32 cellular contexts compared by ENCODE assay signal in the genomic region with DNA sequence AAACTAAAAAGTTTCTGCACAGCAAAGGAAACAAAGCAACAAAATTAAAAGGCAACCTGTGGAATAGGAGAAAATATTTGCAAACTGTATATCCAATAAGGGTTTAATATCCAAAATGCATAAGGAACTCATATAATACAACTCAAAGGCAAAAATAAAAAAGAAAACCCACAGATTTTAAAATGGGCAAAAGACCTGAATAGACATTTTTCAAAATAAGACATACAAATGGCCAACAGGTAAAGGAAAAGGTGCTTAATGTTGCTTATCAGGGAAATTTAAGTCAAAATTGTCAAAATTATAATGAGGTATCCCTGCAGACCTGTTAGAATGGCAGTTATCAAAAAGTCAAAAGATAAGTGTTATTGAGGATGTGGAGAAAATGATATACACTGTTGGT.
"Had no signal": no experiment of that assay in that cellular context is flagged by ENCODE, and none has a peak within 500 bp of the region (broad histone marks: within the 10 kb centered on the region; RNA-seq: fewer than 3 reads in every experiment).

No MANE protein-coding gene starts in this region.

- ATAC-seq: activated CD8-positive, alpha-beta T cell treated with anti-CD3 and anti-CD28 coated beads, Interleukin-2, amount 10 ng/mL, durations not matched to agents 7 days and 5 days; gastrocnemius medialis; heart left ventricle; T-cell had no signal

- H3K27ac Mint-ChIP-seq: activated CD4-positive, alpha-beta T cell treated with anti-CD3 and anti-CD28 coated beads for 36 hours; activated CD8-positive, alpha-beta memory T cell treated with anti-CD3 and anti-CD28 coated beads, Interleukin-2, amount 10 ng/mL, durations not matched to agents 7 days and 5 days; activated CD8-positive, alpha-beta T cell treated with anti-CD3 and anti-CD28 coated beads, Interleukin-2, amount 10 ng/mL, durations not matched to agents 7 days and 5 days; activated naive CD8-positive, alpha-beta T cell treated with anti-CD3 and anti-CD28 coated beads, Interleukin-2, amount 10 ng/mL, durations not matched to agents 7 days and 5 days; dendritic cell treated with granulocyte-macrophage colony-stimulating factor and Interleukin-4, amounts not matched to agents 40 ng/mL and 50 ng/mL, for 4 days had no signal

- DNase-seq: activated CD4-positive, alpha-beta memory T cell treated with anti-CD3 and anti-CD28 coated beads for 36 hours; activated CD4-positive, alpha-beta T cell treated with anti-CD3 and anti-CD28 coated beads for 36 hours; activated CD4-positive, alpha-beta T cell treated with anti-CD3 and anti-CD28 coated beads, Interleukin-2, amount 10 ng/mL, durations not matched to agents 24 days and 14 days; activated CD4-positive, CD25-positive, alpha-beta regulatory T cell; activated CD4-positive, CD25-positive, alpha-beta regulatory T cell treated with anti-CD3 and anti-CD28 coated beads, Interleukin-2, amount 50 U/mL, for 72 hours; activated CD8-positive, alpha-beta memory T cell treated with anti-CD3 and anti-CD28 coated beads, Interleukin-2, amount 10 ng/mL, durations not matched to agents 7 days and 5 days; activated CD8-positive, alpha-beta memory T cell treated with anti-CD3 and anti-CD28 coated beads, Interleukin-2, amount 50 U/mL, for 4 hours; activated CD8-positive, alpha-beta T cell treated with anti-CD3 and anti-CD28 coated beads, Interleukin-2, amount 10 ng/mL, durations not matched to agents 7 days and 5 days; activated gamma-delta T cell; activated naive CD4-positive, alpha-beta T cell treated with anti-CD3 and anti-CD28 coated beads, Interleukin-2, amount 50 U/mL, for 16 hours; activated naive CD4-positive, alpha-beta T cell treated with Interleukin-2 at 50 U/mL for 16 hours; activated naive CD8-positive, alpha-beta T cell treated with anti-CD3 and anti-CD28 coated beads, Interleukin-2, amount 10 ng/mL, durations not matched to agents 7 days and 5 days; activated T-cell treated with anti-CD3 and anti-CD28 coated beads, Interleukin-2, amount 50 U/mL, for 1 hour; amniotic stem cell; anterior cingulate cortex; brain microvascular endothelial cell; dorsolateral prefrontal cortex; effector memory CD4-positive, alpha-beta T cell; erythroblast; foreskin keratinocyte; gastrocnemius medialis; glutamatergic neuron; heart left ventricle; SW 1271; T-cell; T-helper 2 cell had no signal

- H3K27me3 ChIP-seq: brain microvascular endothelial cell, dorsolateral prefrontal cortex, esophagus muscularis mucosa, foreskin keratinocyte, gastrocnemius medialis, heart left ventricle had no signal

- H3K9me3 ChIP-seq: gastrocnemius medialis had no signal

- H3K4me3 ChIP-seq: coronary artery, dorsolateral prefrontal cortex, esophagus muscularis mucosa, gastrocnemius medialis, heart left ventricle had no signal

- H3K4me3 Mint-ChIP-seq: activated CD4-positive, alpha-beta memory T cell treated with anti-CD3 and anti-CD28 coated beads for 36 hours; activated CD4-positive, alpha-beta T cell treated with anti-CD3 and anti-CD28 coated beads for 36 hours; activated CD4-positive, alpha-beta T cell treated with anti-CD3 and anti-CD28 coated beads, Interleukin-2, amount 10 ng/mL, durations not matched to agents 24 days and 14 days; activated CD8-positive, alpha-beta memory T cell treated with anti-CD3 and anti-CD28 coated beads, Interleukin-2, amount 10 ng/mL, durations not matched to agents 7 days and 5 days; activated CD8-positive, alpha-beta T cell treated with anti-CD3 and anti-CD28 coated beads, Interleukin-2, amount 10 ng/mL, durations not matched to agents 7 days and 5 days; activated naive CD8-positive, alpha-beta T cell treated with anti-CD3 and anti-CD28 coated beads, Interleukin-2, amount 10 ng/mL, durations not matched to agents 7 days and 5 days; central memory CD8-positive, alpha-beta T cell; dendritic cell treated with granulocyte-macrophage colony-stimulating factor and Interleukin-4, amounts not matched to agents 40 ng/mL and 50 ng/mL, for 4 days; T-cell had no signal

- H3K27me3 Mint-ChIP-seq: activated CD4-positive, alpha-beta memory T cell treated with anti-CD3 and anti-CD28 coated beads for 36 hours; activated CD4-positive, alpha-beta T cell treated with anti-CD3 and anti-CD28 coated beads for 36 hours; activated CD4-positive, alpha-beta T cell treated with anti-CD3 and anti-CD28 coated beads, Interleukin-2, amount 10 ng/mL, durations not matched to agents 24 days and 14 days; activated CD8-positive, alpha-beta memory T cell treated with anti-CD3 and anti-CD28 coated beads, Interleukin-2, amount 10 ng/mL, durations not matched to agents 7 days and 5 days; activated naive CD8-positive, alpha-beta T cell treated with anti-CD3 and anti-CD28 coated beads, Interleukin-2, amount 10 ng/mL, durations not matched to agents 7 days and 5 days; central memory CD8-positive, alpha-beta T cell; dendritic cell treated with granulocyte-macrophage colony-stimulating factor and Interleukin-4, amounts not matched to agents 40 ng/mL and 50 ng/mL, for 4 days; T-cell had no signal

- FAIRE-seq: astrocyte, bronchial epithelial cell had no signal

- H3K4me1 Mint-ChIP-seq: central memory CD8-positive, alpha-beta T cell had no signal

- H3K4me1 ChIP-seq: esophagus muscularis mucosa, foreskin keratinocyte, gastrocnemius medialis, heart left ventricle had no signal

- H3K27ac ChIP-seq: brain microvascular endothelial cell, coronary artery, dorsolateral prefrontal cortex, esophagus muscularis mucosa, foreskin keratinocyte, gastrocnemius medialis, heart left ventricle had no signal
